ENCODE assay signal across 20 cellular contexts in genomic region chr5:6585939-6586646, GRCh38.
"Had no signal": no experiment of that assay in that cellular context is flagged by ENCODE, and none has a peak within 500 bp of the region (broad histone marks: within the 10 kb centered on the region; RNA-seq: fewer than 3 reads in every experiment).

No MANE protein-coding gene starts in this region.

- H3K36me3 Mint-ChIP-seq: memory B cell, mesothelial cell of epicardium, natural killer cell had no signal

- H3K4me3 Mint-ChIP-seq: memory B cell, mesothelial cell of epicardium, natural killer cell had no signal

- H3K9ac ChIP-seq: parathyroid adenoma had no signal

- ATAC-seq: esophagus mucosa, heart left ventricle, left lung, lower lobe of right lung, natural killer cell had no signal

- DNase-seq: effector memory CD4-positive, alpha-beta T cell; heart left ventricle; hippocampal formation; left lung; lower lobe of right lung; natural killer cell; occipital lobe; small intestine; stimulated activated CD4-positive, alpha-beta T cell treated with anti-CD3 and anti-CD28 coated beads, Interleukin-12 subunit alpha, Interleukin-12 subunit beta, amount 100 ng/mL, for 4 hours; stimulated activated naive CD4-positive, alpha-beta T cell treated with Interleukin-2 at 50 U/mL for 16 hours; trophoblast cell had no signal

- FAIRE-seq: endometrium, frontal cortex, islet of Langerhans, small intestine, urothelium cell line had no signal

- H3K27ac ChIP-seq: heart left ventricle, left lung, lower lobe of right lung, parathyroid adenoma, prostate gland had no signal

- H3K4me1 ChIP-seq: prostate gland had no signal

- H3K27ac Mint-ChIP-seq: memory B cell, mesothelial cell of epicardium, natural killer cell had no signal

- H3K9me3 Mint-ChIP-seq: memory B cell, mesothelial cell of epicardium, natural killer cell had no signal

- H3K9me3 ChIP-seq: left lung, lower lobe of right lung, prostate gland had no signal

- H3K4me1 Mint-ChIP-seq: natural killer cell had no signal

- H3K4me3 ChIP-seq: heart left ventricle, left lung, lower lobe of right lung, prostate gland had no signal

- H2AFZ ChIP-seq: parathyroid adenoma had no signal

- H3K79me2 ChIP-seq: parathyroid adenoma had no signal
